In genomic region chr7:116780521-116780920, GRCh38 we compare ENCODE assay signal across 15 cellular contexts.
DNase-seq lines count a peak whose midpoint lies in the region; ATAC-seq and TF ChIP-seq lines count a peak whose summit lies in the region.
"Had no signal": no experiment of that assay in that cellular context is flagged by ENCODE, and none has a peak within 500 bp of the region (broad histone marks: within the 10 kb centered on the region; RNA-seq: fewer than 3 reads in every experiment).

No MANE protein-coding gene starts in this region.

- no peak for TF ChIP-seq CTCF in PC-9 (conservative IDR thresholded peaks at IDR 0.05)
- no peak for TF ChIP-seq CTCF in stomach (IDR thresholded peaks at IDR 0.05)

- TF ChIP-seq EP300 in stomach (IDR thresholded peaks at IDR 0.05) = no peak

- no peaks in the 10 kb centered on the region for H3K79me2 ChIP-seq in PC-9 (ENCODE audit: low read depth)

- H3K27me3 ChIP-seq in PC-9 (ENCODE audit: insufficient read depth, low read depth) (no peaks in the 10 kb centered on the region), stomach (no peaks in the 10 kb centered on the region)
- H3K27me3 ChIP-seq: vagina had no signal

- no peaks in the 10 kb centered on the region for H3K9me2 ChIP-seq in PC-9 (ENCODE audit: insufficient read depth)

- peak overlapping the region; percentile 43 for H3K4me2 ChIP-seq in PC-9

- H3K9me3 Mint-ChIP-seq in activated naive CD4-positive, alpha-beta T cell treated with anti-CD3 and anti-CD28 coated beads, Interleukin-2, amount 50 U/mL, for 72 hours = no peaks in the 10 kb centered on the region
- H3K9me3 Mint-ChIP-seq: dendritic cell treated with granulocyte-macrophage colony-stimulating factor and Interleukin-4, amounts not matched to agents 40 ng/mL and 50 ng/mL, for 4 days; neural crest cell; T-cell had no signal

- CTCF ChIA-PET in PC-9 (lab: Charles Lee) = no interaction called here

- peak; percentile 24 to 53 for ATAC-seq in activated naive CD4-positive, alpha-beta T cell treated with anti-CD3 and anti-CD28 coated beads, Interleukin-2, amount 50 U/mL, for 72 hours
- ATAC-seq: T-cell had no signal

- H2AFZ ChIP-seq in PC-9 = no peak overlapping the region

- BruUV-seq in PC-9 (replicated peaks; lab: Mats Ljungman, UMichigan) = TSS peak; percentile 56

- WGBS in stomach, 5 donors = 17 to 41% (median 31%) methylated on average over 1 of the region's 1 CpG

- H3K4me3 ChIP-seq in PC-9 (no peak overlapping the region), stomach (no peak overlapping the region)
- H3K4me3 ChIP-seq: vagina had no signal

- H3K27ac ChIP-seq in PC-9 (peak overlapping the region; percentile 85), stomach (peak overlapping the region in 4 of 5 donors; percentile 22 to 72 (median 47)), caudate nucleus (ENCODE audit: low read depth, low read length) (no peak overlapping the region)
- H3K27ac ChIP-seq: vagina had no signal

- no peak for TF ChIP-seq POLR2A in stomach (IDR thresholded peaks at IDR 0.05)

- H3F3A ChIP-seq in PC-9 (ENCODE audit: insufficient read depth, low read depth) = peaks cover 80% of the 10 kb centered on the region

- H3K36me3 ChIP-seq in PC-9 (ENCODE audit: low read depth) (peaks cover 27% of the 10 kb centered on the region; the same call in 1 of the 2 replicates), stomach (peaks cover 0 to 14% (median 0%) of the 10 kb centered on the region in 4 donors)
- H3K36me3 ChIP-seq: vagina had no signal

- no peak for DNase-seq in activated naive CD4-positive, alpha-beta T cell treated with anti-CD3 and anti-CD28 coated beads, Interleukin-2, amount 50 U/mL, for 72 hours (ENCODE audit: low spot score in 2 of 2)
- DNase-seq in activated naive CD4-positive, alpha-beta T cell treated with Interleukin-2 at 50 U/mL for 16 hours = no peak
- DNase-seq in PC-9 (no peak), kidney glomerular epithelial cell (lab: John Stamatoyannopoulos, UW) (peak; percentile 16), stomach (no peak), HUDEP-2 (lab: John Stamatoyannopoulos, UW; ENCODE audit: unreplicated experiment in 76 of 76) (no peak), RKO (ENCODE audit: low spot score) (no peak), caudate nucleus (lab: John Stamatoyannopoulos, UW) (no peak)
- DNase-seq: activated CD8-positive, alpha-beta memory T cell treated with anti-CD3 and anti-CD28 coated beads for 24 hours; stimulated activated CD4-positive, alpha-beta T cell treated with anti-CD3 and anti-CD28 coated beads, Interleukin-12 subunit alpha, Interleukin-12 subunit beta, amount 100 ng/mL, for 4 hours; T-cell had no signal

- H3K27ac Mint-ChIP-seq in activated naive CD4-positive, alpha-beta T cell treated with anti-CD3 and anti-CD28 coated beads, Interleukin-2, amount 50 U/mL, for 72 hours = no peak overlapping the region
- H3K27ac Mint-ChIP-seq: activated naive CD8-positive, alpha-beta T cell; dendritic cell treated with granulocyte-macrophage colony-stimulating factor and Interleukin-4, amounts not matched to agents 40 ng/mL and 50 ng/mL, for 4 days; T-cell had no signal

- 0 out of 2 replicates have a peak, but pooled peaks cover 3% of the 10 kb centered on the region for H3K9me3 ChIP-seq in PC-9 (ENCODE audit: insufficient read depth, low read depth)
- no peaks in the 10 kb centered on the region for H3K9me3 ChIP-seq in stomach
- H3K9me3 ChIP-seq: vagina had no signal

- intact Hi-C loops in PC-9 (cut with micrococcal nuclease; ENCODE audit: unreplicated experiment) (loop anchor here (1.0 to 5.0 kb wide), 2 partner anchors 78 to 104 kb away; no protein-coding TSS in a partner anchor), stomach (cut with DNase I; ENCODE audit: low total_unique reads) (no loop called here)

- H3K4me1 ChIP-seq in PC-9 (replicated peaks; ENCODE audit: insufficient read depth) = peaks cover 100% of the 10 kb centered on the region
- H3K4me1 ChIP-seq in stomach = peaks cover 7 to 64% (median 35%) of the 10 kb centered on the region in 4 donors

- POLR2A ChIA-PET in PC-9 (lab: Charles Lee; ENCODE audit: unreplicated experiment) = interaction anchor here (0.5 to 0.7 kb wide), 3 partner anchors 9 to 357 kb away, joined by 3 to 4 read pairs (median 3); no protein-coding TSS in a partner anchor

- no peaks in the 10 kb centered on the region for H3K36me3 Mint-ChIP-seq in activated naive CD4-positive, alpha-beta T cell treated with anti-CD3 and anti-CD28 coated beads, Interleukin-2, amount 50 U/mL, for 72 hours
- H3K36me3 Mint-ChIP-seq: activated naive CD8-positive, alpha-beta T cell; T-cell had no signal

- no peaks in the 10 kb centered on the region for H4K20me1 ChIP-seq in PC-9 (ENCODE audit: insufficient read depth)
